ENCODE assay signal across 20 cellular contexts in the genomic region with DNA sequence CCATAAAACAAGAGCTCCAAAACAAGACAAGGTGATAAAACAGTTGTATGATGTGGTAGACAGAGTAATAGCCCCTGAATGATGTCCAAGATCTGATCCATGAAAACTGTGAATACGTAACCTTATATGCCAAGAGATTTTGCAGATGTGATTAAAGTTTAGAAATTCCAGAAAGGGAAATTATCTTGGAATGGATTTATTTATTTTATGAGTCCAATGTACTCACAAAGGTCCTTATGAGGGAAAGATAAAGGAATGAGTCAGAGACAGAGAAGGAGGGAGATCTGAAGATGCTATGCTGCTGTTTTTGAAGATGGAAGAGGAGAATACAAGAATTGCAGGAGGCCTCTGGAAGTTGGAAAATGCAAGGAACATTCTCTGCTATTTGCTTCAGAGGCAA.
DNase-seq lines count a peak whose midpoint lies in the region; ATAC-seq, FAIRE-seq and TF ChIP-seq lines count a peak whose summit lies in the region.
"Had no signal": no experiment of that assay in that cellular context is flagged by ENCODE, and none has a peak within 500 bp of the region (broad histone marks: within the 10 kb centered on the region; RNA-seq: fewer than 3 reads in every experiment).

No MANE protein-coding gene starts in this region.

- H3K4me1 Mint-ChIP-seq in Caco-2 (ENCODE audit: low read depth, unreplicated experiment) = no peaks in the 10 kb centered on the region

- H2BK120ac ChIP-seq in mesenchymal stem cell (ENCODE audit: low read depth, low read length) = no peak overlapping the region

- no peaks in the 10 kb centered on the region for H4K20me1 ChIP-seq in OCI-LY7 (ENCODE audit: insufficient read depth, low read length)

- H3K18ac ChIP-seq in mesenchymal stem cell (ENCODE audit: low read depth in 1 of 2, low read length in 2 of 2) = no peak overlapping the region

- H3K9me3 ChIP-seq in A549 (0 out of 3 replicates have a peak, but pooled peaks cover 2% of the 10 kb centered on the region), mesenchymal stem cell (ENCODE audit: control insufficient read depth, low read length) (no peaks in the 10 kb centered on the region), Caco-2 (no peaks in the 10 kb centered on the region), OCI-LY7 (ENCODE audit: low read length) (no peaks in the 10 kb centered on the region)
- no peaks in the 10 kb centered on the region for H3K9me3 ChIP-seq in effector memory CD4-positive, alpha-beta T cell (ENCODE audit: control insufficient read depth, low read length)
- H3K9me3 ChIP-seq: SJSA1 had no signal

- TF ChIP-seq POLR2A in A549 (IDR thresholded peaks at IDR 0.05; ENCODE audit: low read length) = no peak

- no peak overlapping the region for H3K14ac ChIP-seq in mesenchymal stem cell (ENCODE audit: low read length in 2 of 2)

- intact Hi-C loops in Caco-2 (cut with micrococcal nuclease; ENCODE audit: unreplicated experiment) (no loop called here), OCI-LY7 (cut with micrococcal nuclease; ENCODE audit: unreplicated experiment) (no loop called here)

- no peak overlapping the region for H2AFZ ChIP-seq in mesenchymal stem cell (ENCODE audit: low read depth, low read length)
- no peak overlapping the region for H2AFZ ChIP-seq in OCI-LY7 (ENCODE audit: low read length)

- CTCF ChIA-PET in A549 (lab: Yijun Ruan, JAX) (no interaction called here), Caco-2 (lab: Charles Lee) (no interaction called here), OCI-LY7 (lab: Charles Lee; ENCODE audit: unreplicated experiment) (no interaction called here)

- no peak overlapping the region for H3K27ac Mint-ChIP-seq in Caco-2 (ENCODE audit: unreplicated experiment)

- H3K36me3 Mint-ChIP-seq in Caco-2 (ENCODE audit: insufficient read depth, unreplicated experiment) = no peaks in the 10 kb centered on the region

- DNase-seq in A549 (ENCODE audit: low read depth in 1 of 2, low spot score in 1 of 2) = peak in 1 of 2 experiments; percentile 31
- peak; percentile 46 for DNase-seq in HT1080 (ENCODE audit: low read depth)
- peak; percentile 10 to 12 for DNase-seq in cardiac fibroblast (ENCODE audit: low read depth in 2 of 2)
- DNase-seq in mesenchymal stem cell = peak; percentile 57
- no peak for DNase-seq in kidney glomerular epithelial cell (lab: John Stamatoyannopoulos, UW)
- no peak for DNase-seq in Caco-2
- DNase-seq in effector memory CD4-positive, alpha-beta T cell = no peak
- DNase-seq in OCI-LY7 (ENCODE audit: low spot score) = no peak
- DNase-seq: AML-193, DMS53, GOT3, IMR-90, MV-4-11, NCI-H1436, NCI-H2081, NCI-H524 treated with DMSO at 0.1 percent for 48 hours had no signal

- no peak for TF ChIP-seq EP300 in A549 (IDR thresholded peaks at IDR 0.05)

- no peak overlapping the region for H3K4ac ChIP-seq in mesenchymal stem cell (ENCODE audit: low read depth in 1 of 2, low read length in 2 of 2)

- peak in 1 of 2 experiments; percentile 62; a peak in 3 of 6 replicates for ATAC-seq in A549

- no peaks in the 10 kb centered on the region for H3K36me3 ChIP-seq in mesenchymal stem cell (ENCODE audit: control insufficient read depth in 1 of 2, insufficient read depth in 2 of 2, low read depth in 1 of 2, low read length in 2 of 2)
- H3K36me3 ChIP-seq in Caco-2 (ENCODE audit: control insufficient read depth, insufficient read depth, low read length) = no peaks in the 10 kb centered on the region
- H3K36me3 ChIP-seq in effector memory CD4-positive, alpha-beta T cell (ENCODE audit: control insufficient read depth, insufficient read depth, low read length) = no peaks in the 10 kb centered on the region
- no peaks in the 10 kb centered on the region for H3K36me3 ChIP-seq in OCI-LY7 (ENCODE audit: insufficient read depth, low read length)
- H3K36me3 ChIP-seq: SJSA1 had no signal

- H3K79me1 ChIP-seq in mesenchymal stem cell (replicated peaks; ENCODE audit: low read length, poor library complexity, severe bottlenecking) = no peaks in the 10 kb centered on the region

- H2BK12ac ChIP-seq in mesenchymal stem cell (ENCODE audit: low read length in 2 of 2) = no peak overlapping the region

- no peak overlapping the region for H4K91ac ChIP-seq in mesenchymal stem cell (ENCODE audit: low read length)

- H3K4me2 ChIP-seq in A549 (peak overlapping the region; percentile 37), mesenchymal stem cell (ENCODE audit: low read length, poor library complexity, severe bottlenecking) (no peak overlapping the region), OCI-LY7 (ENCODE audit: low read length) (no peak overlapping the region)

- no peak overlapping the region for H3K4me3 Mint-ChIP-seq in Caco-2 (ENCODE audit: unreplicated experiment)

- no peak for FAIRE-seq in A549 (lab: Jason Lieb, UNC)
- FAIRE-seq: G401.6, GM12892 had no signal

- H3K27ac ChIP-seq in A549 = no peak overlapping the region
- no peak overlapping the region for H3K27ac ChIP-seq in mesenchymal stem cell (ENCODE audit: low read length, poor library complexity, severe bottlenecking)
- H3K27ac ChIP-seq in effector memory CD4-positive, alpha-beta T cell (ENCODE audit: insufficient read depth, low read length, poor library complexity, severe bottlenecking) = no peak overlapping the region
- H3K27ac ChIP-seq in OCI-LY7 (ENCODE audit: low read depth, low read length, poor library complexity, severe bottlenecking) = no peak overlapping the region
- H3K27ac ChIP-seq: RWPE1, SJSA1 had no signal

- H3K4me3 ChIP-seq in A549 (no peak overlapping the region), cardiac fibroblast (replicated peaks in 1 of 2; ENCODE audit: low read depth in 2 of 2, low read length in 2 of 2) (no peak overlapping the region), mesenchymal stem cell (ENCODE audit: insufficient read depth in 1 of 2, low read depth in 1 of 2, low read length in 2 of 2) (no peak overlapping the region), Caco-2 (ENCODE audit: low read depth, low read length) (no peak overlapping the region), OCI-LY7 (ENCODE audit: low read depth, low read length, poor library complexity, severe bottlenecking) (no peak overlapping the region)
- no peak overlapping the region for H3K4me3 ChIP-seq in effector memory CD4-positive, alpha-beta T cell (ENCODE audit: insufficient read depth, low read depth, low read length, poor library complexity, severe bottlenecking)
- H3K4me3 ChIP-seq: SJSA1 had no signal

- WGBS in A549 (ENCODE audit: missing lambda C conversion rate) = 18% methylated on average over 1 of the region's 1 CpG
- WGBS in mesenchymal stem cell = 53% methylated on average over 1 of the region's 1 CpG

- no peak overlapping the region for H2AK5ac ChIP-seq in mesenchymal stem cell (ENCODE audit: low read length, severe bottlenecking)

- H3K9me2 ChIP-seq in OCI-LY7 (ENCODE audit: insufficient read depth, low read length) = no peaks in the 10 kb centered on the region

- TF ChIP-seq CTCF in A549 (IDR thresholded peaks at IDR 0.05) (no peak), cardiac fibroblast (IDR thresholded peaks at IDR 0.05; ENCODE audit: low read depth, low read length) (no peak), Caco-2 (IDR thresholded peaks at IDR 0.05; ENCODE audit: insufficient read depth in 1 of 2, low read depth in 1 of 2, low read length in 1 of 2, severe bottlenecking in 1 of 2, unreplicated experiment in 1 of 2) (no peak), OCI-LY7 (conservative IDR thresholded peaks at IDR 0.05; ENCODE audit: low read length) (no peak)

- no peaks in the 10 kb centered on the region for H3K27me3 Mint-ChIP-seq in Caco-2 (ENCODE audit: insufficient read depth, unreplicated experiment)

- POLR2A ChIA-PET in A549 (lab: Yijun Ruan, JAX) (no interaction called here), Caco-2 (lab: Charles Lee) (no interaction called here), OCI-LY7 (lab: Charles Lee) (no interaction called here)

- H3K23ac ChIP-seq in mesenchymal stem cell (ENCODE audit: low read length in 2 of 2) = no peak overlapping the region

- H2BK5ac ChIP-seq in mesenchymal stem cell (ENCODE audit: low read depth, low read length, poor library complexity, severe bottlenecking) = no peak overlapping the region

- no peak overlapping the region for H4K8ac ChIP-seq in mesenchymal stem cell (ENCODE audit: low read length)

- H3K79me2 ChIP-seq in OCI-LY7 (ENCODE audit: insufficient read depth, low read depth, low read length) = no peaks in the 10 kb centered on the region

- TF ChIP-seq RAD21 in A549 (conservative IDR thresholded peaks at IDR 0.05 in 1 of 2, IDR thresholded peaks at IDR 0.05 in 1 of 2) = no peak

- H2BK15ac ChIP-seq in mesenchymal stem cell (ENCODE audit: low read depth, poor library complexity, severe bottlenecking) = no peak overlapping the region

- BruUV-seq in Caco-2 (replicated peaks; lab: Mats Ljungman, UMichigan) (no TSS peak), OCI-LY7 (replicated peaks; lab: Mats Ljungman, UMichigan) (no TSS peak)

- H3K9me3 Mint-ChIP-seq in Caco-2 (ENCODE audit: unreplicated experiment) = no peaks in the 10 kb centered on the region

- H3K27me3 ChIP-seq in mesenchymal stem cell (ENCODE audit: control insufficient read depth in 1 of 2, insufficient read depth in 1 of 2, low read length in 2 of 2) = no peaks in the 10 kb centered on the region
- no peaks in the 10 kb centered on the region for H3K27me3 ChIP-seq in Caco-2 (replicated peaks; ENCODE audit: control insufficient read depth, insufficient read depth, low read length)
- H3K27me3 ChIP-seq in effector memory CD4-positive, alpha-beta T cell (replicated peaks; ENCODE audit: control insufficient read depth, insufficient read depth, low read length, poor library complexity, severe bottlenecking) = no peaks in the 10 kb centered on the region
- H3K27me3 ChIP-seq: SJSA1 had no signal

- peaks cover 13% of the 10 kb centered on the region; the same call in 2 of the 3 replicates for H3K4me1 ChIP-seq in A549
- no peaks in the 10 kb centered on the region for H3K4me1 ChIP-seq in mesenchymal stem cell (ENCODE audit: control insufficient read depth, insufficient read depth, low read depth, low read length)
- H3K4me1 ChIP-seq in Caco-2 = no peaks in the 10 kb centered on the region
- H3K4me1 ChIP-seq in effector memory CD4-positive, alpha-beta T cell (ENCODE audit: control insufficient read depth, insufficient read depth, low read length, poor library complexity, severe bottlenecking) = no peaks in the 10 kb centered on the region
- no peaks in the 10 kb centered on the region for H3K4me1 ChIP-seq in OCI-LY7 (ENCODE audit: insufficient read depth, low read length, poor library complexity, severe bottlenecking)
- H3K4me1 ChIP-seq: SJSA1 had no signal

- H3K9ac ChIP-seq in mesenchymal stem cell (ENCODE audit: low read length) = no peak overlapping the region

TF ChIP-seq in A549, 52 proteins besides CTCF, POLR2A, EP300 and RAD21:
- TF ChIP-seq TFCP2L1 (CRISPR knock-in tag; IDR thresholded peaks at IDR 0.05) = no peak
- TF ChIP-seq JUNB (IDR thresholded peaks at IDR 0.05) = peak; percentile 42; the same call in 1 of the 2 replicates
- TF ChIP-seq FOSL2 (IDR thresholded peaks at IDR 0.05) = 0 out of 2 replicates have a peak, but pooled peaks have one; percentile 3
- no peak for TF ChIP-seq FOSL2 (CRISPR knock-in tag; IDR thresholded peaks at IDR 0.05)
- peak; percentile 60; the same call in 1 of the 2 replicates for TF ChIP-seq GATA3 (IDR thresholded peaks at IDR 0.05; ENCODE audit: borderline replicate concordance)

Comparison
In these comparisons a context has a peak if more than half of its experiments do, and no peak if none do; other contexts are left out.
1. DNase-seq: peak in HT1080 (single experiment), cardiac fibroblast (2 of 2) and mesenchymal stem cell (single experiment); none in kidney glomerular epithelial cell (single experiment), Caco-2 (0 of 2), effector memory CD4-positive, alpha-beta T cell (0 of 3) and OCI-LY7 (single experiment).